Comparison of ENCODE assay signal across 9 cellular contexts in genomic region chr17:77778636-77779524, GRCh38.
DNase-seq lines count a peak whose midpoint lies in the region; ATAC-seq and TF ChIP-seq lines count a peak whose summit lies in the region.
"Had no signal": no experiment of that assay in that cellular context is flagged by ENCODE, and none has a peak within 500 bp of the region (broad histone marks: within the 10 kb centered on the region; RNA-seq: fewer than 3 reads in every experiment).

No MANE protein-coding gene starts in this region.

- peak overlapping the region in 1 of 2 donors; percentile 29 for H3K27ac Mint-ChIP-seq in natural killer cell

- TF ChIP-seq POLR2A in breast epithelium (IDR thresholded peaks at IDR 0.05), result no peak

- peaks cover 7 to 9% of the 10 kb centered on the region in 2 donors for H3K4me1 Mint-ChIP-seq in natural killer cell

- H3K27me3 ChIP-seq in breast epithelium (no peaks in the 10 kb centered on the region), left lung (peaks cover 0 to 26% of the 10 kb centered on the region in 2 donors), upper lobe of right lung (no peaks in the 10 kb centered on the region)

- no peak for TF ChIP-seq CTCF in breast epithelium (IDR thresholded peaks at IDR 0.05)
- TF ChIP-seq CTCF in left lung (IDR thresholded peaks at IDR 0.05), result no peak
- TF ChIP-seq CTCF in upper lobe of right lung (IDR thresholded peaks at IDR 0.05), result no peak
- no peak for TF ChIP-seq CTCF in natural killer cell (IDR thresholded peaks at IDR 0.05)

- no peaks in the 10 kb centered on the region for H3K36me3 Mint-ChIP-seq in natural killer cell

- peak; percentile 61 to 64 for DNase-seq in NCI-H2081 (lab: John Stamatoyannopoulos, UW)
- DNase-seq in NCI-H2081 treated with DMSO at 0.1 percent for 48 hours (lab: John Stamatoyannopoulos, UW), result no peak
- peak; percentile 59 to 74 for DNase-seq in breast epithelium (ENCODE audit: low spot score in 2 of 2)
- peak; percentile 41 to 53 for DNase-seq in left lung
- peak; percentile 79 for DNase-seq in upper lobe of right lung
- DNase-seq in activated CD4-positive, alpha-beta T cell treated with anti-CD3 and anti-CD28 coated beads for 1 hour, result no peak
- DNase-seq in natural killer cell, result no peak
- DNase-seq: small intestine had no signal

- H3K27me3 Mint-ChIP-seq in natural killer cell (ENCODE audit: low read depth in 2 of 2), result no peaks in the 10 kb centered on the region

- ATAC-seq in left lung (peak; percentile 85), upper lobe of right lung (peak; percentile 83), HG03097 (IDR thresholded peaks at IDR 0.05; ENCODE audit: low FRiP score, unreplicated experiment) (no peak), natural killer cell (no peak)

- no peaks in the 10 kb centered on the region for H3K9me3 Mint-ChIP-seq in natural killer cell

- H3K4me1 ChIP-seq in breast epithelium (peaks cover 0 to 7% of the 10 kb centered on the region in 2 donors), left lung (peaks cover 5 to 9% of the 10 kb centered on the region in 2 donors), upper lobe of right lung (peaks cover 13% of the 10 kb centered on the region)

- H3K27ac ChIP-seq in breast epithelium (peak overlapping the region in 1 of 2 donors; percentile 58), left lung (no peak overlapping the region), upper lobe of right lung (no peak overlapping the region)

- no peaks in the 10 kb centered on the region for H3K9me3 ChIP-seq in breast epithelium
- H3K9me3 ChIP-seq in left lung, result no peaks in the 10 kb centered on the region
- H3K9me3 ChIP-seq in upper lobe of right lung, result no peaks in the 10 kb centered on the region

- intact Hi-C loops in breast epithelium (cut with DNase I; ENCODE audit: low total_unique reads) (no loop called here), left lung (cut with DNase I) (no loop called here), upper lobe of right lung (cut with DNase I) (no loop called here), natural killer cell (cut with micrococcal nuclease) (no loop called here)

- no peak overlapping the region for H3K4me3 Mint-ChIP-seq in natural killer cell

- H3K36me3 ChIP-seq in breast epithelium, result no peaks in the 10 kb centered on the region
- H3K36me3 ChIP-seq in left lung, result no peaks in the 10 kb centered on the region
- H3K36me3 ChIP-seq in upper lobe of right lung, result no peaks in the 10 kb centered on the region

- peak overlapping the region in 1 of 3 donors; percentile 40 for H3K4me3 ChIP-seq in breast epithelium
- H3K4me3 ChIP-seq in left lung, result no peak overlapping the region
- H3K4me3 ChIP-seq in upper lobe of right lung, result no peak overlapping the region

Comparison
In these comparisons a context has a peak if more than half of its experiments do, and no peak if none do; other contexts are left out.
1. DNase-seq: peak in NCI-H2081 (2 of 2), breast epithelium (2 of 2), left lung (2 of 2) and upper lobe of right lung (single experiment); none in NCI-H2081 treated with DMSO at 0.1 percent for 48 hours (single experiment), activated CD4-positive, alpha-beta T cell treated with anti-CD3 and anti-CD28 coated beads for 1 hour (single experiment) and natural killer cell (single experiment).
2. ATAC-seq: peak in left lung (single experiment) and upper lobe of right lung (single experiment); none in HG03097 (single experiment) and natural killer cell (0 of 3).